16 cellular contexts compared by ENCODE assay signal in genomic region chr11:72266960-72267359, GRCh38. TPM values are rescaled to one million over a fixed set of nuclear protein-coding genes. Genes with fewer than 3 reads are reported as not detected.
DNase-seq lines count a peak whose midpoint lies in the region; ATAC-seq and TF ChIP-seq lines count a peak whose summit lies in the region.
"Not testable (repeated sequence)": the region's sequence is repeated elsewhere in the genome, so short reads cannot be mapped to it uniquely, and the experiment has no call there.
"Had no signal": no experiment of that assay in that cellular context is flagged by ENCODE, and none has a peak within 500 bp of the region (broad histone marks: within the 10 kb centered on the region; RNA-seq: fewer than 3 reads in every experiment).

No MANE protein-coding gene starts in this region.

- not testable (repeated sequence) for H3K36me3 ChIP-seq in BLaER1; mucosa of descending colon (ENCODE audit: low read depth)

- not testable (repeated sequence) for H3K27me3 ChIP-seq in BLaER1

- intact Hi-C loops in left colon (cut with DNase I, micrococcal nuclease); mucosa of descending colon (cut with DNase I, micrococcal nuclease): not testable (repeated sequence)

- not testable (repeated sequence) for H4K20me1 ChIP-seq in BLaER1

- H3K4me3 ChIP-seq in BLaER1, mucosa of descending colon: not testable (repeated sequence)

- ATAC-seq in left colon (peak; percentile 48), mucosa of descending colon (peak; percentile 64)

- DNase-seq in DMS153 (lab: John Stamatoyannopoulos, UW) = peak; percentile 31
- peak; percentile 33 for DNase-seq in DMS53 treated with DMSO at 0.1 percent for 48 hours (lab: John Stamatoyannopoulos, UW; ENCODE audit: unreplicated experiment)
- peak; percentile 32 for DNase-seq in NCI-H2029 (lab: John Stamatoyannopoulos, UW)
- DNase-seq in left colon, mucosa of descending colon: not testable (repeated sequence)

- not testable (repeated sequence) for H3K9me3 ChIP-seq in BLaER1, mucosa of descending colon

- H3K4me1 ChIP-seq in BLaER1 = peaks cover 24% of the 10 kb centered on the region
- not testable (repeated sequence) for H3K4me1 ChIP-seq in mucosa of descending colon (ENCODE audit: low read depth)

- H3K4me2 ChIP-seq in BLaER1 = peak overlapping the region; percentile 64; the same call in 1 of the 2 replicates

- H3K9ac ChIP-seq in BLaER1 = not testable (repeated sequence)

- TF ChIP-seq CTCF in C4-2B (conservative IDR thresholded peaks at IDR 0.05); VCaP (conservative IDR thresholded peaks at IDR 0.05); mucosa of descending colon (IDR thresholded peaks at IDR 0.05): not testable (repeated sequence)

- H3K27ac ChIP-seq in BLaER1 = not testable (repeated sequence)
- H3K27ac ChIP-seq in C4-2B (peak overlapping the region; percentile 77), VCaP (peak overlapping the region; percentile 47)

RNA-seq across cellular contexts. Expression of gene PHOX2A, which starts 23.0 kb away (rescaled TPM):
- total RNA-seq in left colon (under 1 TPM; 0.61 to 0.89 TPM), mucosa of descending colon (1 to 10 TPM in 1 of 3 donors, under 1 TPM in 2; 0.55 to 2.6 (median 0.60) TPM)
- total RNA-seq: A172; B cell; CD4-positive, alpha-beta memory T cell; CD4-positive, CD25-positive, alpha-beta regulatory T cell; CD8-positive, alpha-beta memory T cell; Daoy; G401; GM12878 had no signal

RNA-seq across cellular contexts. Expression of gene INPPL1, which starts 42.4 kb away (rescaled TPM):
- total RNA-seq in left colon = 100 to 1,000 TPM; 120 to 142 TPM
- 100 to 1,000 TPM; 122 to 205 (median 151) TPM for total RNA-seq in mucosa of descending colon

RNA-seq across cellular contexts. Expression of gene FOLR2, which starts 50.4 kb away (rescaled TPM):
- 10 to 100 TPM in 1 of 2 donors, 1 to 10 TPM in 1; 4.8 to 23.5 TPM for total RNA-seq in left colon
- total RNA-seq in mucosa of descending colon = 10 to 100 TPM in 2 of 3 donors, 1 to 10 TPM in 1; 3.2 to 29.4 (median 13.8) TPM
- total RNA-seq: A172; CD4-positive, alpha-beta memory T cell; CD4-positive, CD25-positive, alpha-beta regulatory T cell; Daoy; G401 had no signal
